ENCODE assay signal across 12 cellular contexts in the genomic region with DNA sequence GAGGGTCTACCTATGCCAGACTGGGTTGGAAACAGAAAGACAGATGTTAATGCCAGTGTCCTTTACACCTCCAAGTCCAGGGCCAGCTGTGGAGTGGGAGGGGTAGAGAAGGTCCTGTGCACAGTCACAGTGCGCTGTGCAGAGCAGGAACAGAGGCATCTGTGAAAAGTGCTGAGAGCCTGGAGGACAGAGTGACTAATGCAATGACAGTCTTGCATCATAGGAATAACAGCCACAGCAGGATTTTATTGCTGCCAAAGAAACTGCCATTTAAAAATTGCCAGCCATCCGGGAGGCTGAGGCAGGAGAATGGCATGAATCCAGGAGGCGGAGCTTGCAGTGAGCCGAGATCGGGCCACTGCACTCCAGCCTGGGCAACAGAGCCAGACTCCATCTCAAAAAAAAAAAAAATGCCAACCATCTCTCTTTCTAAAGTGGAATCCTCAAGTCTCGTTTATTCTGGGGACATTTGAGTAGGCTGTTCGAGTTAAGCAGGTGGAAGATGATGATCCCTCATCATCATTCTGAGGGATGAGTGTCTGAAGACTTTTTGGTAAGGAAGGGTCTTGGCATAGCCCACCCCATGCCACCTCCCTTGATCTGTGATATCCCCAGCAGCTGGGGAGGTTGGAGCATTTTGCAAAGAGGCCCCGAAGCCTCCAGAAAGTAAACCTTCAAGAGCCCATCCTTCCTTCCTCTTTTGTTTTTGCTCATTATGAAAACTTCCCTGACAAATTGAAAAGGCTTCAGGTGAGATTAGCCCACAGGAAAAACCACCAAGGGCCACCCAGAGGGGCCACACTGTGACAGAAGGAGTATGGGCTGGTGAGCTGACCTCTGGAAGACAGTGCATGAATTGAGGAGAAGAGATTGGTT. TPM values are rescaled to one million over a fixed set of nuclear protein-coding genes. Genes with fewer than 3 reads are reported as not detected.
DNase-seq lines count a peak whose midpoint lies in the region; ATAC-seq, FAIRE-seq and TF ChIP-seq lines count a peak whose summit lies in the region.
"Had no signal": no experiment of that assay in that cellular context is flagged by ENCODE, and none has a peak within 500 bp of the region (broad histone marks: within the 10 kb centered on the region; RNA-seq: fewer than 3 reads in every experiment).

No MANE protein-coding gene starts in this region.

- peaks cover 67% of the 10 kb centered on the region for H3K36me3 Mint-ChIP-seq in activated naive CD8-positive, alpha-beta T cell treated with anti-CD3 and anti-CD28 coated beads, Interleukin-2, amount 10 ng/mL, durations not matched to agents 7 days and 5 days
- H3K36me3 Mint-ChIP-seq in activated naive CD8-positive, alpha-beta T cell treated with anti-CD3 and anti-CD28 coated beads, Interleukin-2, amount 50 U/mL, for 24 hours (ENCODE audit: low read depth), result no peaks in the 10 kb centered on the region

- TF ChIP-seq CTCF in upper lobe of right lung (IDR thresholded peaks at IDR 0.05), result no peak

- peak overlapping the region; percentile 60 for H3K27ac Mint-ChIP-seq in activated naive CD8-positive, alpha-beta T cell treated with anti-CD3 and anti-CD28 coated beads, Interleukin-2, amount 10 ng/mL, durations not matched to agents 7 days and 5 days
- no peak overlapping the region for H3K27ac Mint-ChIP-seq in activated naive CD8-positive, alpha-beta T cell treated with anti-CD3 and anti-CD28 coated beads, Interleukin-2, amount 50 U/mL, for 24 hours

- no peaks in the 10 kb centered on the region for H3K36me3 ChIP-seq in upper lobe of right lung
- H3K36me3 ChIP-seq: BE2C had no signal

- intact Hi-C loops in right cardiac atrium (cut with DNase I), result loop anchor here in 1 of 4 donors (10.0 kb wide), 1 partner anchor 87 kb away; no protein-coding TSS in a partner anchor
- intact Hi-C loops in upper lobe of right lung (cut with DNase I), result no loop called here

- peak; percentile 36 for ATAC-seq in activated naive CD8-positive, alpha-beta T cell treated with anti-CD3 and anti-CD28 coated beads, Interleukin-2, amount 10 ng/mL, durations not matched to agents 7 days and 5 days (ENCODE audit: low read depth)
- no peak for ATAC-seq in activated naive CD8-positive, alpha-beta T cell treated with anti-CD3 and anti-CD28 coated beads, Interleukin-2, amount 50 U/mL, for 24 hours
- peak; percentile 69 to 80 for ATAC-seq in right cardiac atrium
- ATAC-seq in upper lobe of right lung, result peak; percentile 85
- ATAC-seq in GM21515 (IDR thresholded peaks at IDR 0.05; ENCODE audit: unreplicated experiment), result no peak
- no peak for ATAC-seq in GM18517 (IDR thresholded peaks at IDR 0.05; ENCODE audit: unreplicated experiment)
- ATAC-seq in GM21723 (IDR thresholded peaks at IDR 0.05; ENCODE audit: unreplicated experiment), result no peak

- peaks cover 59% of the 10 kb centered on the region for H3K4me1 Mint-ChIP-seq in activated naive CD8-positive, alpha-beta T cell treated with anti-CD3 and anti-CD28 coated beads, Interleukin-2, amount 10 ng/mL, durations not matched to agents 7 days and 5 days
- H3K4me1 Mint-ChIP-seq in activated naive CD8-positive, alpha-beta T cell treated with anti-CD3 and anti-CD28 coated beads, Interleukin-2, amount 50 U/mL, for 24 hours, result peaks cover 27% of the 10 kb centered on the region

- POLR2A ChIA-PET in activated naive CD8-positive, alpha-beta T cell treated with anti-CD3 and anti-CD28 coated beads, Interleukin-2, amount 10 ng/mL, durations not matched to agents 7 days and 5 days (lab: Charles Lee), result interaction anchor here (0.7 to 1.0 kb wide), 2 partner anchors 8 to 147 kb away, joined by 3 to 4 read pairs; no protein-coding TSS in a partner anchor

- H3K4me3 ChIP-seq in right cardiac atrium (ENCODE audit: low read length), result no peak overlapping the region
- H3K4me3 ChIP-seq in upper lobe of right lung, result no peak overlapping the region

- peak overlapping the region; percentile 20 for H3K4me3 Mint-ChIP-seq in activated naive CD8-positive, alpha-beta T cell treated with anti-CD3 and anti-CD28 coated beads, Interleukin-2, amount 10 ng/mL, durations not matched to agents 7 days and 5 days
- no peak overlapping the region for H3K4me3 Mint-ChIP-seq in activated naive CD8-positive, alpha-beta T cell treated with anti-CD3 and anti-CD28 coated beads, Interleukin-2, amount 50 U/mL, for 24 hours

- H3K9me3 Mint-ChIP-seq in activated naive CD8-positive, alpha-beta T cell treated with anti-CD3 and anti-CD28 coated beads, Interleukin-2, amount 10 ng/mL, durations not matched to agents 7 days and 5 days, result peaks cover 7% of the 10 kb centered on the region
- H3K9me3 Mint-ChIP-seq in activated naive CD8-positive, alpha-beta T cell treated with anti-CD3 and anti-CD28 coated beads, Interleukin-2, amount 50 U/mL, for 24 hours, result no peaks in the 10 kb centered on the region

- 60% methylated on average over 8 of the region's 8 CpGs for WGBS in right cardiac atrium

- H3K4me1 ChIP-seq in right cardiac atrium (ENCODE audit: control insufficient read depth, insufficient read depth, low read length) (no peaks in the 10 kb centered on the region), upper lobe of right lung (peaks cover 17% of the 10 kb centered on the region)
- H3K4me1 ChIP-seq: BE2C, parathyroid adenoma had no signal

- FAIRE-seq in RCC 7860 (lab: Jason Lieb, UNC), result no peak

- DNase-seq in activated naive CD8-positive, alpha-beta T cell treated with anti-CD3 and anti-CD28 coated beads, Interleukin-2, amount 10 ng/mL, durations not matched to agents 7 days and 5 days, result no peak
- no peak for DNase-seq in activated naive CD8-positive, alpha-beta T cell treated with anti-CD3 and anti-CD28 coated beads, Interleukin-2, amount 50 U/mL, for 24 hours
- DNase-seq in RCC 7860 (ENCODE audit: low spot score) (peak; percentile 29), right cardiac atrium (peak; percentile 42 to 57 (median 53)), upper lobe of right lung (no peak)
- DNase-seq: BE2C, H7, hippocampal formation had no signal

- no peaks in the 10 kb centered on the region for H3K27me3 ChIP-seq in right cardiac atrium (ENCODE audit: control insufficient read depth, insufficient read depth)
- H3K27me3 ChIP-seq in upper lobe of right lung, result no peaks in the 10 kb centered on the region
- H3K27me3 ChIP-seq: BE2C had no signal

- H3K9me3 ChIP-seq in right cardiac atrium (ENCODE audit: control insufficient read depth, low read length), result no peaks in the 10 kb centered on the region
- H3K9me3 ChIP-seq in upper lobe of right lung, result no peaks in the 10 kb centered on the region
- H3K9me3 ChIP-seq: BE2C had no signal

- H3K27me3 Mint-ChIP-seq in activated naive CD8-positive, alpha-beta T cell treated with anti-CD3 and anti-CD28 coated beads, Interleukin-2, amount 10 ng/mL, durations not matched to agents 7 days and 5 days, result no peaks in the 10 kb centered on the region
- peaks cover 8% of the 10 kb centered on the region for H3K27me3 Mint-ChIP-seq in activated naive CD8-positive, alpha-beta T cell treated with anti-CD3 and anti-CD28 coated beads, Interleukin-2, amount 50 U/mL, for 24 hours

- H3K27ac ChIP-seq in right cardiac atrium (ENCODE audit: low read length), result no peak overlapping the region
- no peak overlapping the region for H3K27ac ChIP-seq in upper lobe of right lung
- H3K27ac ChIP-seq: parathyroid adenoma had no signal

RNA-seq across cellular contexts. Expression of gene CCR2, which starts 7.7 kb away (rescaled TPM):
- total RNA-seq in activated naive CD8-positive, alpha-beta T cell treated with anti-CD3 and anti-CD28 coated beads, Interleukin-2, amount 10 ng/mL, durations not matched to agents 7 days and 5 days, result 10 to 100 TPM; 52.5 to 53.0 TPM
- total RNA-seq in right cardiac atrium, result 1 to 10 TPM in 3 of 4 donors, under 1 TPM in 1; 0.42 to 2.5 (median 1.7) TPM
- 0.43 TPM for polyA plus RNA-seq in right cardiac atrium
- total RNA-seq in upper lobe of right lung, result 17.8 TPM
- total RNA-seq: H7 had no signal

RNA-seq across cellular contexts. Expression of gene CCR5, which starts 9.1 kb away (rescaled TPM):
- 10 to 100 TPM; 39.6 to 44.3 TPM for total RNA-seq in activated naive CD8-positive, alpha-beta T cell treated with anti-CD3 and anti-CD28 coated beads, Interleukin-2, amount 10 ng/mL, durations not matched to agents 7 days and 5 days
- 1 to 10 TPM in 2 of 4 donors, under 1 TPM in 2; 0.68 to 1.7 (median 0.99) TPM for total RNA-seq in right cardiac atrium
- 0.27 TPM for polyA plus RNA-seq in right cardiac atrium
- 8.7 TPM for total RNA-seq in upper lobe of right lung
- total RNA-seq: H7 had no signal

RNA-seq across cellular contexts. Expression of gene CCRL2, which starts 45.4 kb away (rescaled TPM):
- total RNA-seq in activated naive CD8-positive, alpha-beta T cell treated with anti-CD3 and anti-CD28 coated beads, Interleukin-2, amount 10 ng/mL, durations not matched to agents 7 days and 5 days, result 10 to 100 TPM; 13.5 to 14.4 TPM
- total RNA-seq in right cardiac atrium (1 to 10 TPM; 1.4 to 3.1 (median 2.4) TPM), upper lobe of right lung (28.5 TPM)
- 1.7 TPM for polyA plus RNA-seq in right cardiac atrium
- total RNA-seq: H7 had no signal

Comparison
In these comparisons a context has a peak if more than half of its experiments do, and no peak if none do; other contexts are left out.
1. ATAC-seq: peak in activated naive CD8-positive, alpha-beta T cell treated with anti-CD3 and anti-CD28 coated beads, Interleukin-2, amount 10 ng/mL, durations not matched to agents 7 days and 5 days (single experiment), right cardiac atrium (2 of 2) and upper lobe of right lung (single experiment); none in activated naive CD8-positive, alpha-beta T cell treated with anti-CD3 and anti-CD28 coated beads, Interleukin-2, amount 50 U/mL, for 24 hours (single experiment), GM21515 (single experiment), GM18517 (single experiment) and GM21723 (single experiment).
2. DNase-seq: peak in RCC 7860 (single experiment) and right cardiac atrium (3 of 3); none in activated naive CD8-positive, alpha-beta T cell treated with anti-CD3 and anti-CD28 coated beads, Interleukin-2, amount 10 ng/mL, durations not matched to agents 7 days and 5 days (single experiment), activated naive CD8-positive, alpha-beta T cell treated with anti-CD3 and anti-CD28 coated beads, Interleukin-2, amount 50 U/mL, for 24 hours (single experiment) and upper lobe of right lung (single experiment).